ENCODE assay signal across 22 cellular contexts in the genomic region with DNA sequence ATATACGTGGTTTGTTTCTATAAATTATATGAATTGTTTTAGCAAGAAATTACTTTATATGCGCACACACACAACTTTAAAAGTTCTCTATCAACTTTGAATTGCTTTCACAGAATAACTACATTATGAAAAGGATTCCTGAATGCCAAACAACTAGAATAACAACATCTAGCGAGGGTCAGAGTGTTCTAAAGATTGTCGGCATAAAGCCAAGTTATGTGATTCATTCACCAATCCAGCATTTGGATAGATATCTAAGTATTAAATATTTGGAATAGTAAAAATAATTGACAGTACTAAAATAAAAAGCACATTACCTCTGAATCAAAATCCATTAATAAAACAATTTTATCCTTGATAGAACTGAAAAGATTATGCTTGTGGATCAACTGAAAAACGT.
DNase-seq lines count a peak whose midpoint lies in the region; ATAC-seq and TF ChIP-seq lines count a peak whose summit lies in the region.
"Had no signal": no experiment of that assay in that cellular context is flagged by ENCODE, and none has a peak within 500 bp of the region (broad histone marks: within the 10 kb centered on the region; RNA-seq: fewer than 3 reads in every experiment).

No MANE protein-coding gene starts in this region.

- in situ Hi-C loops in astrocyte of the cerebellum (cut with HindIII; ENCODE audit: low sequenced_read_pairs): no loop called here

- no peak for ATAC-seq in HG03342 (IDR thresholded peaks at IDR 0.05; ENCODE audit: unreplicated experiment)
- ATAC-seq: A549; CD8-positive, alpha-beta T cell; SK-N-SH treated with all-trans-retinoic acid at 6 μM for 48 hours had no signal

- TF ChIP-seq CTCF in astrocyte of the cerebellum (IDR thresholded peaks at IDR 0.05; ENCODE audit: low read depth, low read length, missing control alignments): no peak

- peak; percentile 11 for DNase-seq in GM03348 (ENCODE audit: low spot score)
- DNase-seq in astrocyte of the cerebellum (ENCODE audit: low read depth): peak; percentile 23
- peak; percentile 6 for DNase-seq in fibroblast of gingiva (ENCODE audit: low read depth)
- DNase-seq in iris pigment epithelial cell (ENCODE audit: low read depth): peak; percentile 70
- DNase-seq in NCI-H1694 (lab: John Stamatoyannopoulos, UW): no peak
- no peak for DNase-seq in NCI-H82 treated with DMSO at 0.1 percent for 48 hours (lab: John Stamatoyannopoulos, UW; ENCODE audit: unreplicated experiment)
- DNase-seq in kidney tubule cell (ENCODE audit: low spot score): no peak
- DNase-seq: CD8-positive, alpha-beta T cell; Kasumi-1; NCI-H1105; NCI-H1694 treated with DMSO at 0.1 percent for 48 hours; NCI-H2107; NCI-H510A; NCI-H774; OCI-M1; RPMI8226; SIG-M5 had no signal

- H3K4me3 ChIP-seq in astrocyte of the cerebellum (ENCODE audit: low read depth, low read length): no peak overlapping the region
- H3K4me3 ChIP-seq: A549, BLaER1, HAP-1 had no signal

Comparison
In these comparisons a context has a peak if more than half of its experiments do, and no peak if none do; other contexts are left out.
1. DNase-seq: peak in GM03348 (single experiment), astrocyte of the cerebellum (single experiment), fibroblast of gingiva (single experiment) and iris pigment epithelial cell (single experiment); none in NCI-H1694 (single experiment), NCI-H82 treated with DMSO at 0.1 percent for 48 hours (single experiment) and kidney tubule cell (single experiment).